ENCODE assay signal across 39 cellular contexts in the genomic region with DNA sequence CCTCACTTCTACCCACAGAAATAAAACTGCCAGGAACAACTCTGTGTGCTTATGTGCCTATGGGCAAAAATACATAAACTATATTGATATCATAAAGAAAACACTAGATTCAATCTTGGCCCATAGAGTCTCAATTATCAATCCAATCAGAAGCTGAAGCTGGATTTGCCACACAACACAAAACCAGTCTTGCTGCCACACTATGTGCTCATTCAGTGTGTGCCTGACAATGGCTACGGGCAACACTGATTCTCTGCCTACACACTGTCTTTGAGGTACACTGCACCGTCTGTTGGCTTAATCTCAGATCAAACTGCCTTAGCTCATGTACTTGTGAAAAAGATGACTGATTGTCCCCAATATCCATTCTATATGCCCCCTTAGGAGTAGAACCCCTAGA.
"Had no signal": no experiment of that assay in that cellular context is flagged by ENCODE, and none has a peak within 500 bp of the region (broad histone marks: within the 10 kb centered on the region; RNA-seq: fewer than 3 reads in every experiment).

No MANE protein-coding gene starts in this region.

- H3K27me3 Mint-ChIP-seq: activated B cell treated with CpG ODN at 0.5 μM for 24 hours; activated CD4-positive, alpha-beta memory T cell treated with anti-CD3 and anti-CD28 coated beads, Interleukin-2, amount 10 ng/mL, durations not matched to agents 7 days and 5 days; activated CD4-positive, alpha-beta T cell treated with anti-CD3 and anti-CD28 coated beads for 36 hours; activated CD4-positive, alpha-beta T cell treated with anti-CD3 and anti-CD28 coated beads, Interleukin-2, amount 10 ng/mL, durations not matched to agents 7 days and 5 days; activated CD8-positive, alpha-beta memory T cell treated with anti-CD3 and anti-CD28 coated beads, Interleukin-2, amount 10 ng/mL, durations not matched to agents 7 days and 5 days; activated naive CD4-positive, alpha-beta T cell treated with anti-CD3 and anti-CD28 coated beads, Interleukin-2, amount 10 ng/mL, durations not matched to agents 7 days and 5 days; activated naive CD4-positive, alpha-beta T cell treated with anti-CD3 and anti-CD28 coated beads, Interleukin-2, amount 50 U/mL, for 24 hours; activated naive CD8-positive, alpha-beta T cell; activated naive CD8-positive, alpha-beta T cell treated with anti-CD3 and anti-CD28 coated beads, Interleukin-2, amount 10 ng/mL, durations not matched to agents 7 days and 5 days; activated naive CD8-positive, alpha-beta T cell treated with anti-CD3 and anti-CD28 coated beads, Interleukin-2, amount 50 U/mL, for 24 hours; activated T-cell treated with anti-CD3 and anti-CD28 coated beads, Interleukin-2, amount 50 U/mL, for 24 hours; brain; central memory CD8-positive, alpha-beta T cell had no signal

- H3K27ac Mint-ChIP-seq: activated B cell treated with CpG ODN at 0.5 μM for 24 hours; activated CD4-positive, alpha-beta memory T cell treated with anti-CD3 and anti-CD28 coated beads, Interleukin-2, amount 10 ng/mL, durations not matched to agents 7 days and 5 days; activated CD4-positive, alpha-beta T cell treated with anti-CD3 and anti-CD28 coated beads for 36 hours; activated CD4-positive, alpha-beta T cell treated with anti-CD3 and anti-CD28 coated beads, Interleukin-2, amount 10 ng/mL, durations not matched to agents 7 days and 5 days; activated CD8-positive, alpha-beta memory T cell treated with anti-CD3 and anti-CD28 coated beads, Interleukin-2, amount 10 ng/mL, durations not matched to agents 7 days and 5 days; activated CD8-positive, alpha-beta T cell treated with anti-CD3 and anti-CD28 coated beads, Interleukin-2, amount 10 ng/mL, durations not matched to agents 7 days and 5 days; activated naive CD4-positive, alpha-beta T cell treated with anti-CD3 and anti-CD28 coated beads, Interleukin-2, amount 10 ng/mL, durations not matched to agents 7 days and 5 days; activated naive CD4-positive, alpha-beta T cell treated with anti-CD3 and anti-CD28 coated beads, Interleukin-2, amount 50 U/mL, for 24 hours; activated naive CD8-positive, alpha-beta T cell; activated naive CD8-positive, alpha-beta T cell treated with anti-CD3 and anti-CD28 coated beads, Interleukin-2, amount 10 ng/mL, durations not matched to agents 7 days and 5 days; activated naive CD8-positive, alpha-beta T cell treated with anti-CD3 and anti-CD28 coated beads, Interleukin-2, amount 50 U/mL, for 24 hours; activated T-cell treated with anti-CD3 and anti-CD28 coated beads, Interleukin-2, amount 50 U/mL, for 24 hours; activated T-helper 2 cell treated with anti-CD3 and anti-CD28 coated beads, Interferon-gamma antibody, Interleukin-2, Interleukin-4, amounts not matched to agents 10 μg/mL and 5 μg/mL and 100 μg/mL, durations not matched to agents 14 hours and 24 hours and 36 hours; brain; T-helper 1 cell treated with Interleukin-12 subunit alpha and Interleukin-12 subunit beta and Interleukin-4 antibody, amounts not matched to agents 30 μg/mL and 1 μg/mL, for 36 hours; T-helper 2 cell treated with Interferon-gamma antibody and Interleukin-4, amounts not matched to agents 5 μg/mL and 100 μg/mL, for 36 hours had no signal

- H3K4me1 Mint-ChIP-seq: activated B cell treated with CpG ODN at 0.5 μM for 24 hours; activated CD4-positive, alpha-beta memory T cell treated with anti-CD3 and anti-CD28 coated beads, Interleukin-2, amount 10 ng/mL, durations not matched to agents 7 days and 5 days; activated CD4-positive, alpha-beta T cell treated with anti-CD3 and anti-CD28 coated beads, Interleukin-2, amount 10 ng/mL, durations not matched to agents 7 days and 5 days; activated naive CD4-positive, alpha-beta T cell treated with anti-CD3 and anti-CD28 coated beads, Interleukin-2, amount 10 ng/mL, durations not matched to agents 7 days and 5 days; activated naive CD8-positive, alpha-beta T cell treated with anti-CD3 and anti-CD28 coated beads, Interleukin-2, amount 10 ng/mL, durations not matched to agents 7 days and 5 days; brain had no signal

- H3K9me3 Mint-ChIP-seq: activated naive CD4-positive, alpha-beta T cell treated with anti-CD3 and anti-CD28 coated beads, Interleukin-2, amount 10 ng/mL, durations not matched to agents 7 days and 5 days; activated naive CD4-positive, alpha-beta T cell treated with anti-CD3 and anti-CD28 coated beads, Interleukin-2, amount 50 U/mL, for 24 hours; activated naive CD8-positive, alpha-beta T cell treated with anti-CD3 and anti-CD28 coated beads, Interleukin-2, amount 10 ng/mL, durations not matched to agents 7 days and 5 days; activated naive CD8-positive, alpha-beta T cell treated with anti-CD3 and anti-CD28 coated beads, Interleukin-2, amount 50 U/mL, for 24 hours; activated T-cell treated with anti-CD3 and anti-CD28 coated beads, Interleukin-2, amount 50 U/mL, for 24 hours; central memory CD8-positive, alpha-beta T cell; T-helper 1 cell treated with Interleukin-12 subunit alpha and Interleukin-12 subunit beta and Interleukin-4 antibody, amounts not matched to agents 30 μg/mL and 1 μg/mL, for 36 hours had no signal

- H3K4me3 Mint-ChIP-seq: activated B cell treated with CpG ODN at 0.5 μM for 24 hours; activated CD4-positive, alpha-beta memory T cell treated with anti-CD3 and anti-CD28 coated beads, Interleukin-2, amount 10 ng/mL, durations not matched to agents 7 days and 5 days; activated CD4-positive, alpha-beta T cell treated with anti-CD3 and anti-CD28 coated beads for 36 hours; activated CD4-positive, alpha-beta T cell treated with anti-CD3 and anti-CD28 coated beads, Interleukin-2, amount 10 ng/mL, durations not matched to agents 7 days and 5 days; activated CD8-positive, alpha-beta memory T cell treated with anti-CD3 and anti-CD28 coated beads, Interleukin-2, amount 10 ng/mL, durations not matched to agents 7 days and 5 days; activated CD8-positive, alpha-beta T cell treated with anti-CD3 and anti-CD28 coated beads, Interleukin-2, amount 10 ng/mL, durations not matched to agents 7 days and 5 days; activated naive CD4-positive, alpha-beta T cell treated with anti-CD3 and anti-CD28 coated beads, Interleukin-2, amount 10 ng/mL, durations not matched to agents 7 days and 5 days; activated naive CD4-positive, alpha-beta T cell treated with anti-CD3 and anti-CD28 coated beads, Interleukin-2, amount 50 U/mL, for 24 hours; activated naive CD8-positive, alpha-beta T cell; activated naive CD8-positive, alpha-beta T cell treated with anti-CD3 and anti-CD28 coated beads, Interleukin-2, amount 10 ng/mL, durations not matched to agents 7 days and 5 days; activated naive CD8-positive, alpha-beta T cell treated with anti-CD3 and anti-CD28 coated beads, Interleukin-2, amount 50 U/mL, for 24 hours; activated T-cell treated with anti-CD3 and anti-CD28 coated beads, Interleukin-2, amount 50 U/mL, for 24 hours; brain; central memory CD8-positive, alpha-beta T cell; T-helper 1 cell treated with Interleukin-12 subunit alpha and Interleukin-12 subunit beta and Interleukin-4 antibody, amounts not matched to agents 30 μg/mL and 1 μg/mL, for 36 hours; T-helper 2 cell treated with Interferon-gamma antibody and Interleukin-4, amounts not matched to agents 5 μg/mL and 100 μg/mL, for 36 hours had no signal

- H3K27me3 ChIP-seq: ascending aorta, cardiac muscle cell had no signal

- H3K4me1 ChIP-seq: ascending aorta had no signal

- ATAC-seq: activated CD4-positive, alpha-beta T cell treated with anti-CD3 and anti-CD28 coated beads for 36 hours; activated CD4-positive, CD25-positive, alpha-beta regulatory T cell treated with anti-CD3 and anti-CD28 coated beads, Interleukin-2, amount 50 U/mL, for 24 hours; activated CD8-positive, alpha-beta memory T cell treated with anti-CD3 and anti-CD28 coated beads, Interleukin-2, amount 10 ng/mL, durations not matched to agents 7 days and 5 days; activated CD8-positive, alpha-beta T cell treated with anti-CD3 and anti-CD28 coated beads, Interleukin-2, amount 10 ng/mL, durations not matched to agents 7 days and 5 days; activated naive CD8-positive, alpha-beta T cell treated with anti-CD3 and anti-CD28 coated beads, Interleukin-2, amount 50 U/mL, for 24 hours had no signal

- DNase-seq: activated B cell treated with CpG ODN at 0.5 μM for 24 hours; activated CD4-positive, alpha-beta memory T cell treated with anti-CD3 and anti-CD28 coated beads, Interleukin-2, amount 10 ng/mL, durations not matched to agents 7 days and 5 days; activated CD4-positive, alpha-beta T cell treated with anti-CD3 and anti-CD28 coated beads for 1 hour; activated CD4-positive, alpha-beta T cell treated with anti-CD3 and anti-CD28 coated beads for 36 hours; activated CD4-positive, alpha-beta T cell treated with anti-CD3 and anti-CD28 coated beads for 48 hours; activated CD4-positive, alpha-beta T cell treated with anti-CD3 and anti-CD28 coated beads, Interleukin-2, amount 10 ng/mL, durations not matched to agents 7 days and 5 days; activated CD4-positive, alpha-beta T cell treated with anti-CD3 and anti-CD28 coated beads, Interleukin-2, amount 50 U/mL, for 48 hours; activated CD8-positive, alpha-beta memory T cell treated with anti-CD3 and anti-CD28 coated beads for 24 hours; activated CD8-positive, alpha-beta memory T cell treated with anti-CD3 and anti-CD28 coated beads, Interleukin-2, amount 10 ng/mL, durations not matched to agents 7 days and 5 days; activated CD8-positive, alpha-beta memory T cell treated with anti-CD3 and anti-CD28 coated beads, Interleukin-2, amount 50 U/mL, for 48 hours; activated CD8-positive, alpha-beta T cell treated with anti-CD3 and anti-CD28 coated beads, Interleukin-2, amount 10 ng/mL, durations not matched to agents 7 days and 5 days; activated effector memory CD4-positive, alpha-beta T cell treated with Interleukin-2 at 50 U/mL for 16 hours; activated gamma-delta T cell; activated naive CD4-positive, alpha-beta T cell treated with anti-CD3 and anti-CD28 coated beads, Interleukin-2, amount 10 ng/mL, durations not matched to agents 7 days and 5 days; activated naive CD4-positive, alpha-beta T cell treated with Interleukin-2 at 50 U/mL for 16 hours; activated naive CD8-positive, alpha-beta T cell treated with anti-CD3 and anti-CD28 coated beads, Interleukin-2, amount 10 ng/mL, durations not matched to agents 7 days and 5 days; activated naive CD8-positive, alpha-beta T cell treated with anti-CD3 and anti-CD28 coated beads, Interleukin-2, amount 50 U/mL, for 24 hours; activated T-cell treated with anti-CD3 and anti-CD28 coated beads, Interleukin-2, amount 50 U/mL, for 24 hours; activated T-cell treated with anti-CD3 and anti-CD28 coated beads, Interleukin-2, amount 50 U/mL, for 48 hours; amygdala; anterior cingulate cortex; caudate nucleus; cerebellar nuclear complex; T-helper 1 cell; T-helper 2 cell; T-helper 9 cell had no signal

- H3K9me3 ChIP-seq: ascending aorta had no signal

- H3K4me3 ChIP-seq: ascending aorta, cardiac muscle cell had no signal

- H3K27ac ChIP-seq: ascending aorta, cardiac muscle cell, VCaP had no signal

- H3K36me3 ChIP-seq: ascending aorta, cardiac muscle cell had no signal

- FAIRE-seq: bronchial epithelial cell, TTC549 had no signal
